ENCODE assay signal across 21 cellular contexts in the genomic region with DNA sequence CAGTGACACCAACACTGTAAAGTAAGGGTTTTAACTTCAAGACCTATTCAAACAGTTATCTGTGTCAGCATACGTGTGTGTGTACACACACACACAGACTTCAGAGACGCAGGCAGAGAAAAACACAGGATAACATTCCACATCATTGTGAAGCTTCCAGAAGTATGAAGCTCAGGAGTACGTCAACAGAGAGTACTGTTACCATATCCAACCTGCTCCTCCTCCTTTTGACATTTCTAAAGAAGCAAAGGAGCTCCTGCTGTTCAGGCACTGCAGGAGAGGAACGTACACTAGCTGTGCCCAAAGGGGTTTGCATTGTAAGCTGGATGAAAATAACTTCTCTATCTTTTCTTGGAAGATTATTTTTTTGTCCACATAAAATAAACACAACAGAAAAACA.
"Had no signal": no experiment of that assay in that cellular context is flagged by ENCODE, and none has a peak within 500 bp of the region (broad histone marks: within the 10 kb centered on the region; RNA-seq: fewer than 3 reads in every experiment).

No MANE protein-coding gene starts in this region.

- H3K4me1 ChIP-seq: adrenal gland, ascending aorta, breast epithelium, psoas muscle, right atrium auricular region, spleen, upper lobe of left lung had no signal

- DNase-seq: activated CD4-positive, alpha-beta T cell treated with anti-CD3 and anti-CD28 coated beads for 4 hours; activated CD4-positive, alpha-beta T cell treated with anti-CD3 and anti-CD28 coated beads, Interleukin-2, amount 50 U/mL, for 48 hours; activated CD4-positive, CD25-positive, alpha-beta regulatory T cell; activated CD8-positive, alpha-beta memory T cell treated with anti-CD3 and anti-CD28 coated beads, Interleukin-2, amount 50 U/mL, for 48 hours; activated naive CD4-positive, alpha-beta T cell; activated T-cell treated with anti-CD3 and anti-CD28 coated beads, Interleukin-2, amount 50 U/mL, for 4 hours; adrenal gland; immature natural killer cell; naive thymus-derived CD8-positive, alpha-beta T cell; psoas muscle; spleen; stimulated activated CD4-positive, alpha-beta T cell treated with anti-CD3 and anti-CD28 coated beads, Interleukin-4, amount 100 ng/mL, for 1 hour; stimulated activated naive CD4-positive, alpha-beta T cell treated with Interleukin-2 at 50 U/mL for 16 hours; upper lobe of left lung had no signal

- ATAC-seq: activated T-cell treated with anti-CD3 and anti-CD28 coated beads, Interleukin-2, amount 50 U/mL, for 4 hours; left lobe of liver; naive thymus-derived CD8-positive, alpha-beta T cell; psoas muscle had no signal

- H3K4me3 ChIP-seq: adrenal gland, ascending aorta, breast epithelium, coronary artery, lung, psoas muscle, right atrium auricular region, spleen, upper lobe of left lung had no signal

- H3K36me3 ChIP-seq: adrenal gland, ascending aorta, breast epithelium, right atrium auricular region, spleen, upper lobe of left lung had no signal

- H3K27me3 ChIP-seq: ascending aorta, right atrium auricular region had no signal

- H3K27ac ChIP-seq: adrenal gland, ascending aorta, breast epithelium, coronary artery, epithelial cell of prostate, psoas muscle, right atrium auricular region, spleen, upper lobe of left lung had no signal

- H3K9me3 ChIP-seq: adrenal gland, ascending aorta, breast epithelium, psoas muscle, right atrium auricular region, spleen, upper lobe of left lung had no signal
